ENCODE assay signal across 13 cellular contexts in genomic region chr6:95078457-95078856, GRCh38.
"Had no signal": no experiment of that assay in that cellular context is flagged by ENCODE, and none has a peak within 500 bp of the region (broad histone marks: within the 10 kb centered on the region; RNA-seq: fewer than 3 reads in every experiment).

No MANE protein-coding gene starts in this region.

- H3K27ac ChIP-seq: coronary artery, heart right ventricle had no signal

- H3K36me3 ChIP-seq: heart right ventricle had no signal

- DNase-seq: effector CD8-positive, alpha-beta T cell; heart right ventricle; hypothalamus; kidney glomerular epithelial cell; naive thymus-derived CD4-positive, alpha-beta T cell; nephron progenitor cell; posterior cingulate gyrus; small intestine; stimulated activated CD4-positive, alpha-beta T cell treated with anti-CD3 and anti-CD28 coated beads, Interleukin-12 subunit alpha, Interleukin-12 subunit beta, amount 100 ng/mL, for 4 hours; stimulated activated naive CD4-positive, alpha-beta T cell; trophoblast cell had no signal

- H3K4me3 Mint-ChIP-seq: naive thymus-derived CD4-positive, alpha-beta T cell; nephron progenitor cell had no signal

- H3K9me3 ChIP-seq: heart right ventricle had no signal

- ATAC-seq: esophagus mucosa; heart right ventricle; naive thymus-derived CD4-positive, alpha-beta T cell had no signal

- H3K27me3 Mint-ChIP-seq: naive thymus-derived CD4-positive, alpha-beta T cell had no signal

- H3K4me1 ChIP-seq: heart right ventricle had no signal

- H3K36me3 Mint-ChIP-seq: naive thymus-derived CD4-positive, alpha-beta T cell had no signal

- H3K4me1 Mint-ChIP-seq: naive thymus-derived CD4-positive, alpha-beta T cell; nephron progenitor cell had no signal

- H3K27ac Mint-ChIP-seq: naive thymus-derived CD4-positive, alpha-beta T cell; nephron progenitor cell had no signal

- H3K9me3 Mint-ChIP-seq: nephron progenitor cell had no signal

- H3K4me3 ChIP-seq: coronary artery, heart right ventricle had no signal
